9 cellular contexts compared by ENCODE assay signal in genomic region chr6:91130126-91130525, GRCh38.
"Had no signal": no experiment of that assay in that cellular context is flagged by ENCODE, and none has a peak within 500 bp of the region (broad histone marks: within the 10 kb centered on the region; RNA-seq: fewer than 3 reads in every experiment).

No MANE protein-coding gene starts in this region.

- H3K4me3 ChIP-seq: GM23248, GM23338, HAP-1 had no signal

- H3K4me3 Mint-ChIP-seq: GM23338, H9, HFFc6 had no signal

- H3K27ac ChIP-seq: GM23248 had no signal

- H3K4me2 ChIP-seq: GM23338 had no signal

- ATAC-seq: GM23338, HCT116 had no signal

- H3K27ac Mint-ChIP-seq: GM23338, H9, HFFc6 had no signal

- H3K36me3 ChIP-seq: HAP-1 had no signal

- H3K4me1 ChIP-seq: HAP-1 had no signal

- H3K9ac ChIP-seq: GM23248 had no signal

- H3K9me3 Mint-ChIP-seq: GM23338, H9 had no signal

- H2AFZ ChIP-seq: GM23248, GM23338 had no signal

- H3K9me3 ChIP-seq: HAP-1 had no signal

- DNase-seq: GM23248, GOT3, H7, H9, HCEC 1CT, HFFc6 had no signal
